Comparison of ENCODE assay signal across 18 cellular contexts in the genomic region with DNA sequence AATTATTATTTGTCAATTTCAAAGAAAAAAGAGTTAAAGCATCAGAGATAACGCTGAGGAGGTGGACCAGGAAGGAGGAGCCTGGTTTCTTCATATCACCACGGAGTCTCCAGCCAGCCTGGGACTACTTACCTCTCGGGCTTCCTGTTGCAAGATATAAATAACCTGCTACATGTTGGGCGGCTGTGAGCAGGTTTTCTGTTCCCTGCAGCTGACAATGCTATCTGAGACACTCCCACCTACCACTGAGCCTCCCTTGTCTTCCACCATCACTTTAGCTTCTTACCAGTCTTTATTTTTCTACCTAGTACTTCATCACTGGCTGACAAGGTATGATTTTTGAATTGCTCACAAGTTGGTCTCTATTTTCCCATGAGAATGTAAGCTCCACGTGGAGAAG.
DNase-seq lines count a peak whose midpoint lies in the region; ATAC-seq and TF ChIP-seq lines count a peak whose summit lies in the region.
"Had no signal": no experiment of that assay in that cellular context is flagged by ENCODE, and none has a peak within 500 bp of the region (broad histone marks: within the 10 kb centered on the region; RNA-seq: fewer than 3 reads in every experiment).

No MANE protein-coding gene starts in this region.

- H3K4me3 ChIP-seq in neural progenitor cell (no peak overlapping the region), ovary (no peak overlapping the region)

- H3K27me3 Mint-ChIP-seq in neural progenitor cell (ENCODE audit: insufficient read depth, low read depth): peaks cover 5% of the 10 kb centered on the region

- TF ChIP-seq POLR2A in ovary (IDR thresholded peaks at IDR 0.05): no peak

- H3K27ac ChIP-seq in neural progenitor cell (no peak overlapping the region), ovary (no peak overlapping the region)

- peaks cover 34% of the 10 kb centered on the region for H3K4me1 Mint-ChIP-seq in neural progenitor cell

- no peak overlapping the region for H3K4me3 Mint-ChIP-seq in neural progenitor cell
- H3K4me3 Mint-ChIP-seq: CD14-positive monocyte had no signal

- peaks cover 12% of the 10 kb centered on the region for H3K4me1 ChIP-seq in neural progenitor cell
- peaks cover 14% of the 10 kb centered on the region for H3K4me1 ChIP-seq in ovary (ENCODE audit: insufficient read depth)

- H3K79me2 ChIP-seq in neural progenitor cell (ENCODE audit: low read depth): no peaks in the 10 kb centered on the region

- TF ChIP-seq CTCF in neural progenitor cell (IDR thresholded peaks at IDR 0.05) (no peak), ovary (IDR thresholded peaks at IDR 0.05) (no peak)

- peak overlapping the region; percentile 4 for H3K27ac Mint-ChIP-seq in neural progenitor cell

- no peak overlapping the region for H3K9ac ChIP-seq in neural progenitor cell

- H3F3A ChIP-seq in neural progenitor cell (ENCODE audit: low read depth): peaks cover 18% of the 10 kb centered on the region

- H3K9me3 ChIP-seq in neural progenitor cell (ENCODE audit: low read depth) (no peaks in the 10 kb centered on the region), ovary (no peaks in the 10 kb centered on the region)
- H3K9me3 ChIP-seq: Caco-2 had no signal

- TF ChIP-seq EP300 in ovary (IDR thresholded peaks at IDR 0.05): no peak

- peak; percentile 45 for ATAC-seq in GM19468 (IDR thresholded peaks at IDR 0.05; ENCODE audit: extremely low read depth, unreplicated experiment)

- no peak overlapping the region for H2AFZ ChIP-seq in neural progenitor cell (replicated peaks)

- H3K36me3 ChIP-seq in neural progenitor cell (no peaks in the 10 kb centered on the region), ovary (no peaks in the 10 kb centered on the region)

- no peaks in the 10 kb centered on the region for H3K9me3 Mint-ChIP-seq in neural progenitor cell

- no peak overlapping the region for H3K4me2 ChIP-seq in neural progenitor cell

- no peaks in the 10 kb centered on the region for H4K20me1 ChIP-seq in neural progenitor cell (ENCODE audit: low read depth)

- no peaks in the 10 kb centered on the region for H3K36me3 Mint-ChIP-seq in neural progenitor cell

- WGBS in ovary, 3 donors: 72 to 78% (median 77%) methylated on average over 5 of the region's 5 CpGs

- intact Hi-C loops in ovary (cut with DNase I): no loop called here

- DNase-seq in NCI-H146 (lab: John Stamatoyannopoulos, UW) (peak; percentile 29), NCI-H146 treated with DMSO at 0.1 percent for 48 hours (lab: John Stamatoyannopoulos, UW; ENCODE audit: unreplicated experiment) (no peak), NCI-H748 treated with DMSO at 0.1 percent for 48 hours (lab: John Stamatoyannopoulos, UW) (peak; percentile 21), neural progenitor cell (ENCODE audit: low spot score) (no peak), ovary (no peak), DMS79 (lab: John Stamatoyannopoulos, UW) (no peak)
- DNase-seq in stimulated activated CD4-positive, alpha-beta T cell treated with anti-CD3 and anti-CD28 coated beads, Interleukin-4, amount 100 ng/mL, for 1 hour: no peak
- DNase-seq: 8988T, Caco-2, DND-41, GDM1, NCI-H1436 treated with DMSO at 0.1 percent for 48 hours, NCI-H2107, NCI-H226, NCI-H774, T-helper 2 cell had no signal

- H3K27me3 ChIP-seq in neural progenitor cell (no peaks in the 10 kb centered on the region), ovary (no peaks in the 10 kb centered on the region)

Comparison
In these comparisons a context has a peak if more than half of its experiments do, and no peak if none do; other contexts are left out.
1. DNase-seq: peak in NCI-H146 (single experiment) and NCI-H748 treated with DMSO at 0.1 percent for 48 hours (single experiment); none in NCI-H146 treated with DMSO at 0.1 percent for 48 hours (single experiment), neural progenitor cell (single experiment), stimulated activated CD4-positive, alpha-beta T cell treated with anti-CD3 and anti-CD28 coated beads, Interleukin-4, amount 100 ng/mL, for 1 hour (single experiment), ovary (0 of 5) and DMS79 (single experiment).